ENCODE assay signal across 8 cellular contexts in genomic region chr19:44657211-44657921, GRCh38. TPM values are rescaled to one million over a fixed set of nuclear protein-coding genes. Genes with fewer than 3 reads are reported as not detected.
DNase-seq lines count a peak whose midpoint lies in the region; ATAC-seq and TF ChIP-seq lines count a peak whose summit lies in the region.

No MANE protein-coding gene starts in this region.

- peak overlapping the region; percentile 64 for H2BK120ac ChIP-seq in IMR-90 (ENCODE audit: low read depth, low read length)

- no peak overlapping the region for H3K27ac ChIP-seq in DND-41 (ENCODE audit: low read length)
- H3K27ac ChIP-seq in IMR-90 (ENCODE audit: insufficient read depth, low read length): peak overlapping the region; percentile 0; the same call in 1 of the 2 replicates

- H4K5ac ChIP-seq in IMR-90 (ENCODE audit: low read depth, low read length): no peak overlapping the region

- H4K8ac ChIP-seq in IMR-90 (ENCODE audit: low read depth in 2 of 2, low read length in 2 of 2): peak overlapping the region in 1 of 2 experiments; percentile 91; a peak in 1 of 4 replicates

- no peak overlapping the region for H3K18ac ChIP-seq in IMR-90 (ENCODE audit: low read depth, low read length)

- intact Hi-C loops in IMR-90 (cut with micrococcal nuclease): loop anchor here (1.0 kb wide), 2 partner anchors 69 to 86 kb away; no protein-coding TSS in a partner anchor

- POLR2A ChIA-PET in IMR-90 (lab: Charles Lee; ENCODE audit: unreplicated experiment): interaction anchor here (0.6 kb wide), 1 partner anchor 187 kb away, joined by 6 read pairs; no protein-coding TSS in a partner anchor

- peak overlapping the region; percentile 11 for H2AK9ac ChIP-seq in IMR-90 (replicated peaks; ENCODE audit: low read depth, low read length, poor library complexity)

- H3K27me3 ChIP-seq in DND-41 (ENCODE audit: insufficient read depth, low read length, poor library complexity): no peaks in the 10 kb centered on the region
- no peaks in the 10 kb centered on the region for H3K27me3 ChIP-seq in IMR-90 (ENCODE audit: control insufficient read depth, insufficient read depth, low read length)

- H3K9ac ChIP-seq in DND-41 (ENCODE audit: low read depth, low read length) (no peak overlapping the region), IMR-90 (ENCODE audit: low read depth, low read length) (no peak overlapping the region)

- H3K9me3 ChIP-seq in DND-41 (ENCODE audit: insufficient read depth, low read length, severe bottlenecking): no peaks in the 10 kb centered on the region
- H3K9me3 ChIP-seq in IMR-90 (ENCODE audit: control insufficient read depth, insufficient read depth, low read length): no peaks in the 10 kb centered on the region

- 52% methylated on average over 7 of the region's 25 CpGs; no CpG with 5 or more reads in 1 of the 2 experiments for WGBS in IMR-90 (ENCODE audit: extremely low coverage in 2 of 2, insufficient read length in 1 of 2), 2 experiments

- no peak overlapping the region; the same call in 2 of the 3 replicates for H2BK15ac ChIP-seq in IMR-90 (ENCODE audit: low read depth, low read length)

- H3K56ac ChIP-seq in IMR-90 (ENCODE audit: extremely low read depth, insufficient read depth, low read length): no peak overlapping the region

- dilution Hi-C loops in IMR-90 (cut with HindIII; ENCODE audit: low sequenced_read_pairs, unreplicated experiment): no loop called here

- in situ Hi-C loops in IMR-90 (cut with MboI; ENCODE audit: low sequenced_read_pairs): loop anchor here (5.0 kb wide), 1 partner anchor 85 kb away; no protein-coding TSS in a partner anchor

- H3K79me2 ChIP-seq in DND-41 (ENCODE audit: insufficient read depth, low read length): no peaks in the 10 kb centered on the region

- peak overlapping the region; percentile 29; the same call in 1 of the 2 replicates for H3K14ac ChIP-seq in IMR-90 (replicated peaks; ENCODE audit: low read depth, low read length)

- peak overlapping the region; percentile 86; the same call in 1 of the 2 replicates for H2BK20ac ChIP-seq in IMR-90 (ENCODE audit: low read depth, low read length)

- CTCF ChIA-PET in IMR-90 (lab: Yijun Ruan, JAX): interaction anchor here (0.6 to 1.4 kb wide), 4 partner anchors 10 to 93 kb away, joined by 3 to 7 read pairs (median 4); no protein-coding TSS in a partner anchor

- H2AK5ac ChIP-seq in IMR-90 (ENCODE audit: low read depth, low read length): peak overlapping the region; percentile 46

- TF ChIP-seq CTCF in DND-41 (IDR thresholded peaks at IDR 0.05; ENCODE audit: borderline replicate concordance, extremely low read depth, low read length, poor library complexity, severe bottlenecking) (peak; percentile 91), IMR-90 (conservative IDR thresholded peaks at IDR 0.05; ENCODE audit: low read depth, low read length) (peak; percentile 82)

- TF ChIP-seq POLR2A in IMR-90 (IDR thresholded peaks at IDR 0.05; ENCODE audit: low read depth, low read length): no peak; the same call in 1 of the 2 replicates

- H3K4me2 ChIP-seq in DND-41 (ENCODE audit: insufficient read depth, low read length) (no peak overlapping the region), IMR-90 (ENCODE audit: low read depth, low read length) (no peak overlapping the region)

- H3K4me3 ChIP-seq in DND-41 (ENCODE audit: low read depth in 1 of 2, low read length in 2 of 2) (no peak overlapping the region), IMR-90 (ENCODE audit: insufficient read depth, low read depth, low read length) (no peak overlapping the region)

- H3K9me1 ChIP-seq in IMR-90 (ENCODE audit: insufficient read depth, low read length): peaks cover 12% of the 10 kb centered on the region

- no peak overlapping the region for H3K23ac ChIP-seq in IMR-90 (ENCODE audit: low read depth, low read length)

- H3K4ac ChIP-seq in IMR-90 (ENCODE audit: low read depth, low read length): peak overlapping the region; percentile 65

- H3K79me1 ChIP-seq in IMR-90 (ENCODE audit: low read depth in 1 of 2, low read length in 2 of 2): peaks cover 36 to 85% of the 10 kb centered on the region in 2 experiments

- H4K91ac ChIP-seq in IMR-90 (ENCODE audit: insufficient read depth, low read depth, low read length): peak overlapping the region; percentile 49

- peak; percentile 75 for TF ChIP-seq RAD21 in IMR-90 (IDR thresholded peaks at IDR 0.05; ENCODE audit: low read length)

- ATAC-seq in DND-41 (ENCODE audit: insufficient read depth, low read depth): peak; percentile 85
- ATAC-seq in IMR-90 (ENCODE audit: low read depth): peak; percentile 73
- ATAC-seq in GM19397 (IDR thresholded peaks at IDR 0.05; ENCODE audit: unreplicated experiment): no peak
- ATAC-seq in HG02870 (IDR thresholded peaks at IDR 0.05; ENCODE audit: unreplicated experiment): no peak

- DNase-seq in DND-41 (peak; percentile 69), IMR-90 (peak; percentile 68), T-helper 1 cell (peak; percentile 20 to 56 (median 46)), amniotic epithelial cell (ENCODE audit: low read depth) (peak; percentile 45), hepatic stellate cell (ENCODE audit: low spot score) (peak; percentile 72)
- peak; percentile 81 for DNase-seq in stimulated activated CD4-positive, alpha-beta T cell treated with anti-CD3 and anti-CD28 coated beads, Interleukin-15, amount 100 ng/mL, for 24 hours

- no peak overlapping the region for H2AFZ ChIP-seq in DND-41 (ENCODE audit: low read depth, low read length)
- H2AFZ ChIP-seq in IMR-90 (replicated peaks; ENCODE audit: low read length, poor library complexity): peak overlapping the region; percentile 53

- no TSS peak for BruUV-seq in IMR-90 (replicated peaks; lab: Mats Ljungman, UMichigan)

- no peaks in the 10 kb centered on the region for H3K36me3 ChIP-seq in DND-41 (ENCODE audit: insufficient read depth, low read length)
- H3K36me3 ChIP-seq in IMR-90 (ENCODE audit: control insufficient read depth, insufficient read depth, low read length): peaks cover 64% of the 10 kb centered on the region

- no peak overlapping the region for H2BK5ac ChIP-seq in IMR-90 (ENCODE audit: low read depth, low read length, poor library complexity, severe bottlenecking)

- H4K20me1 ChIP-seq in DND-41 (ENCODE audit: insufficient read depth, low read length) (no peaks in the 10 kb centered on the region), IMR-90 (ENCODE audit: insufficient read depth, low read length) (peaks cover 13% of the 10 kb centered on the region; the same call in 1 of the 2 replicates)

- H3K4me1 ChIP-seq in DND-41 (ENCODE audit: insufficient read depth, low read length): no peaks in the 10 kb centered on the region
- peaks cover 3% of the 10 kb centered on the region; the same call in 1 of the 2 replicates for H3K4me1 ChIP-seq in IMR-90 (ENCODE audit: control insufficient read depth, insufficient read depth, low read length)

TF ChIP-seq in IMR-90, 13 proteins besides CTCF, POLR2A, EP300 and RAD21:
- TF ChIP-seq USF2 (IDR thresholded peaks at IDR 0.05; ENCODE audit: low read depth, low read length) (peak; percentile 81), NFE2L2 (IDR thresholded peaks at IDR 0.05; ENCODE audit: low read depth, low read length) (no peak), SMC3 (IDR thresholded peaks at IDR 0.05; ENCODE audit: low read depth, low read length) (peak; percentile 88), MAZ (IDR thresholded peaks at IDR 0.05; ENCODE audit: borderline replicate concordance, low read depth, low read length) (peak; percentile 73; the same call in 1 of the 2 replicates), MXI1 (IDR thresholded peaks at IDR 0.05; ENCODE audit: borderline replicate concordance, low read depth, low read length) (no peak)

RNA-seq across cellular contexts. Expression of gene PVR, which starts 13.7 kb away (rescaled TPM):
- total RNA-seq in IMR-90 (2012; rRNA removed): 93.0 and 106 TPM in 2 replicates
- 117 and 122 TPM in 2 replicates for polyA plus RNA-seq in IMR-90 (2012; rRNA removed)
- 62.8 and 141 TPM in 2 replicates for polyA plus RNA-seq in IMR-90 (2012; cell fraction: cytosol; rRNA removed)
- polyA plus RNA-seq in IMR-90 (2012; cell fraction: nucleus; rRNA removed; ENCODE audit: low replicate concordance): 130 and 154 TPM in 2 replicates

RNA-seq across cellular contexts. Expression of gene CEACAM19, which starts 13.9 kb away (rescaled TPM):
- 0.56 and 0.72 TPM in 2 replicates for total RNA-seq in IMR-90 (2012; rRNA removed)
- 9.3 and 10.3 TPM in 2 replicates for polyA plus RNA-seq in IMR-90 (2012; rRNA removed)
- polyA plus RNA-seq in IMR-90 (2012; cell fraction: cytosol; rRNA removed): 2.6 and 5.9 TPM in 2 replicates
- 70.3 and 80.1 TPM in 2 replicates for polyA plus RNA-seq in IMR-90 (2012; cell fraction: nucleus; rRNA removed; ENCODE audit: low replicate concordance)

RNA-seq across cellular contexts. Expression of gene CEACAM16, which starts 41.6 kb away (rescaled TPM):
- not detected in 2 replicates for total RNA-seq in IMR-90 (2012; rRNA removed)
- polyA plus RNA-seq in IMR-90 (2012; rRNA removed): not detected in 2 replicates
- polyA plus RNA-seq in IMR-90 (2012; cell fraction: cytosol; rRNA removed): not detected in 2 replicates
- not detected in 2 replicates for polyA plus RNA-seq in IMR-90 (2012; cell fraction: nucleus; rRNA removed; ENCODE audit: low replicate concordance)

RNA-seq across cellular contexts. Expression of gene IGSF23, which starts 44.0 kb away (rescaled TPM):
- under 0.01 TPM in 1 of 2 replicates, not detected in the other for total RNA-seq in IMR-90 (2012; rRNA removed)
- polyA plus RNA-seq in IMR-90 (2012; rRNA removed): 0.26 and 0.27 TPM in 2 replicates
- polyA plus RNA-seq in IMR-90 (2012; cell fraction: cytosol; rRNA removed): 0.15 and 0.22 TPM in 2 replicates
- polyA plus RNA-seq in IMR-90 (2012; cell fraction: nucleus; rRNA removed; ENCODE audit: low replicate concordance): 0.14 TPM in 1 of 2 replicates, not detected in the other

Comparison
In these comparisons a context has a peak if more than half of its experiments do, and no peak if none do; other contexts are left out.
1. ATAC-seq: peak in DND-41 (single experiment) and IMR-90 (single experiment); none in GM19397 (single experiment) and HG02870 (single experiment).
2. Peak in every context shown above with its lines, with median percentiles within 50 percentile points of each other: DNase-seq.